2 cellular contexts compared by ENCODE assay signal in genomic region chr12:46818654-46819053, GRCh38.
TF ChIP-seq lines count a peak whose summit lies in the region.

No MANE protein-coding gene starts in this region.

TF ChIP-seq in liver, 16 proteins besides CTCF, POLR2A, EP300 and RAD21 (continued from another document):
- TF ChIP-seq SP1 (IDR thresholded peaks at IDR 0.05), result no peak
- no peak for TF ChIP-seq RXRA (IDR thresholded peaks at IDR 0.05)
- no peak for TF ChIP-seq EGR1 (IDR thresholded peaks at IDR 0.05; ENCODE audit: low read depth in 2 of 2)
- TF ChIP-seq HNF4A (conservative IDR thresholded peaks at IDR 0.05), result peak in 1 of 2 donors; percentile 42

TF ChIP-seq in HepG2, 621 proteins besides CTCF, POLR2A, EP300 and RAD21:
- TF ChIP-seq, protein P1, sequence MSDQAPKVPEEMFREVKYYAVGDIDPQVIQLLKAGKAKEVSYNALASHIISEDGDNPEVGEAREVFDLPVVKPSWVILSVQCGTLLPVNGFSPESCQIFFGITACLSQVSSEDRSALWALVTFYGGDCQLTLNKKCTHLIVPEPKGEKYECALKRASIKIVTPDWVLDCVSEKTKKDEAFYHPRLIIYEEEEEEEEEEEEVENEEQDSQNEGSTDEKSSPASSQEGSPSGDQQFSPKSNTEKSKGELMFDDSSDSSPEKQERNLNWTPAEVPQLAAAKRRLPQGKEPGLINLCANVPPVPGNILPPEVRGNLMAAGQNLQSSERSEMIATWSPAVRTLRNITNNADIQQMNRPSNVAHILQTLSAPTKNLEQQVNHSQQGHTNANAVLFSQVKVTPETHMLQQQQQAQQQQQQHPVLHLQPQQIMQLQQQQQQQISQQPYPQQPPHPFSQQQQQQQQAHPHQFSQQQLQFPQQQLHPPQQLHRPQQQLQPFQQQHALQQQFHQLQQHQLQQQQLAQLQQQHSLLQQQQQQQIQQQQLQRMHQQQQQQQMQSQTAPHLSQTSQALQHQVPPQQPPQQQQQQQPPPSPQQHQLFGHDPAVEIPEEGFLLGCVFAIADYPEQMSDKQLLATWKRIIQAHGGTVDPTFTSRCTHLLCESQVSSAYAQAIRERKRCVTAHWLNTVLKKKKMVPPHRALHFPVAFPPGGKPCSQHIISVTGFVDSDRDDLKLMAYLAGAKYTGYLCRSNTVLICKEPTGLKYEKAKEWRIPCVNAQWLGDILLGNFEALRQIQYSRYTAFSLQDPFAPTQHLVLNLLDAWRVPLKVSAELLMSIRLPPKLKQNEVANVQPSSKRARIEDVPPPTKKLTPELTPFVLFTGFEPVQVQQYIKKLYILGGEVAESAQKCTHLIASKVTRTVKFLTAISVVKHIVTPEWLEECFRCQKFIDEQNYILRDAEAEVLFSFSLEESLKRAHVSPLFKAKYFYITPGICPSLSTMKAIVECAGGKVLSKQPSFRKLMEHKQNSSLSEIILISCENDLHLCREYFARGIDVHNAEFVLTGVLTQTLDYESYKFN (CRISPR knock-in tag; conservative IDR thresholded peaks at IDR 0.05), result no peak
- no peak for TF ChIP-seq CENPT (CRISPR knock-in tag; IDR thresholded peaks at IDR 0.05; ENCODE audit: low read depth)
- TF ChIP-seq, protein P2, sequence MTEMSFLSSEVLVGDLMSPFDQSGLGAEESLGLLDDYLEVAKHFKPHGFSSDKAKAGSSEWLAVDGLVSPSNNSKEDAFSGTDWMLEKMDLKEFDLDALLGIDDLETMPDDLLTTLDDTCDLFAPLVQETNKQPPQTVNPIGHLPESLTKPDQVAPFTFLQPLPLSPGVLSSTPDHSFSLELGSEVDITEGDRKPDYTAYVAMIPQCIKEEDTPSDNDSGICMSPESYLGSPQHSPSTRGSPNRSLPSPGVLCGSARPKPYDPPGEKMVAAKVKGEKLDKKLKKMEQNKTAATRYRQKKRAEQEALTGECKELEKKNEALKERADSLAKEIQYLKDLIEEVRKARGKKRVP (CRISPR knock-in tag; IDR thresholded peaks at IDR 0.05), result peak in 1 of 2 experiments; percentile 47; a peak in 1 of 4 replicates
- TF ChIP-seq SNAI1 (CRISPR knock-in tag; IDR thresholded peaks at IDR 0.05; ENCODE audit: borderline replicate concordance), result no peak
- no peak for TF ChIP-seq PBX2 (CRISPR knock-in tag; IDR thresholded peaks at IDR 0.05)
- TF ChIP-seq ZNF780A (CRISPR knock-in tag; IDR thresholded peaks at IDR 0.05), result no peak
- no peak for TF ChIP-seq HCFC1 (IDR thresholded peaks at IDR 0.05; ENCODE audit: low read depth, low read length)
